ENCODE assay signal across 9 cellular contexts in genomic region chrX:154040307-154040756, GRCh38. TPM values are rescaled to one million over a fixed set of nuclear protein-coding genes. Genes with fewer than 3 reads are reported as not detected.
A peak's percentile ranks its signal among the peaks of the same experiment; 100 is the strongest.
DNase-seq lines count a peak whose midpoint lies in the region; ATAC-seq and TF ChIP-seq lines count a peak whose summit lies in the region.
"Had no signal": no experiment of that assay in that cellular context is flagged by ENCODE, and none has a peak within 500 bp of the region (broad histone marks: within the 10 kb centered on the region; RNA-seq: fewer than 3 reads in every experiment).

No MANE protein-coding gene starts in this region.

- peaks cover 51% of the 10 kb centered on the region for H3K79me2 ChIP-seq in GM23248 (ENCODE audit: insufficient read depth)

- peak overlapping the region; percentile 93 for H3K27ac ChIP-seq in GM23248

- H3K9me3 ChIP-seq in GM23248 (ENCODE audit: low read depth), result no peaks in the 10 kb centered on the region

- H3F3A ChIP-seq in GM23248 (ENCODE audit: insufficient read depth), result peaks cover 35% of the 10 kb centered on the region

- H3K27me3 ChIP-seq in GM23248 (replicated peaks; ENCODE audit: insufficient read depth), result no peaks in the 10 kb centered on the region

- no peak for TF ChIP-seq CTCF in astrocyte of the spinal cord (IDR thresholded peaks at IDR 0.05; ENCODE audit: low read depth, low read length)

- WGBS in GM23248 (ENCODE audit: low coverage in 1 of 2, low lambda C conversion rate in 2 of 2, missing lambda C conversion rate in 2 of 2), 2 experiments, result 0% methylated on average over 7 of the region's 7 CpGs

- H3K36me3 Mint-ChIP-seq in memory B cell, result peaks cover 3% of the 10 kb centered on the region

- peaks cover 20% of the 10 kb centered on the region for H3K4me1 Mint-ChIP-seq in memory B cell

- peak overlapping the region; percentile 72 for H3K9ac ChIP-seq in GM23248

- H4K20me1 ChIP-seq in GM23248 (ENCODE audit: insufficient read depth), result no peaks in the 10 kb centered on the region

- peaks cover 50% of the 10 kb centered on the region for H3K4me1 ChIP-seq in GM23248 (ENCODE audit: insufficient read depth)

- peak overlapping the region; percentile 73 for H3K4me2 ChIP-seq in GM23248 (ENCODE audit: unreplicated experiment)
- H3K4me2 ChIP-seq: GM23338 had no signal

- DNase-seq in A172 (ENCODE audit: low spot score), result peak; percentile 42
- DNase-seq in GM23248, result peak; percentile 85
- peak; percentile 59 for DNase-seq in astrocyte of the spinal cord (ENCODE audit: low read depth, low spot score)
- DNase-seq in memory B cell (ENCODE audit: low spot score in 2 of 2), result no peak
- no peak for DNase-seq in NCI-H345 treated with DMSO at 0.1 percent for 48 hours (lab: John Stamatoyannopoulos, UW; ENCODE audit: unreplicated experiment)

- no peak overlapping the region for H2AFZ ChIP-seq in GM23248
- H2AFZ ChIP-seq: GM23338 had no signal

- no peaks in the 10 kb centered on the region for H3K36me3 ChIP-seq in GM23248 (ENCODE audit: low read depth)

- H3K9me2 ChIP-seq in GM23248 (ENCODE audit: insufficient read depth), result no peaks in the 10 kb centered on the region

- no peaks in the 10 kb centered on the region for H3K9me3 Mint-ChIP-seq in memory B cell
- H3K9me3 Mint-ChIP-seq: GM23338 had no signal

- in situ Hi-C loops in GM23248 (cut with MboI) (no loop called here), astrocyte of the spinal cord (cut with HindIII; ENCODE audit: low sequenced_read_pairs) (no loop called here)

- ATAC-seq in memory B cell (ENCODE audit: low read depth) (peak; percentile 14), HG03521 (IDR thresholded peaks at IDR 0.05; ENCODE audit: unreplicated experiment) (no peak), HG02763 (IDR thresholded peaks at IDR 0.05; ENCODE audit: unreplicated experiment) (no peak), GM21367 (IDR thresholded peaks at IDR 0.05; ENCODE audit: unreplicated experiment) (no peak)
- ATAC-seq: GM23338 had no signal

- H3K27ac Mint-ChIP-seq in memory B cell, result peak overlapping the region; percentile 73
- H3K27ac Mint-ChIP-seq: GM23338 had no signal

- H3K4me3 Mint-ChIP-seq in memory B cell, result peak overlapping the region; percentile 24
- H3K4me3 Mint-ChIP-seq: GM23338 had no signal

- no peaks in the 10 kb centered on the region for H3K27me3 Mint-ChIP-seq in memory B cell

- H3K4me3 ChIP-seq in GM23248 (peak overlapping the region; percentile 29; the same call in 1 of the 2 replicates), astrocyte of the spinal cord (ENCODE audit: low read depth, low read length) (no peak overlapping the region)
- H3K4me3 ChIP-seq: GM23338 had no signal

RNA-seq across cellular contexts. Expression of gene IRAK1, which starts 20.6 kb away (rescaled TPM):
- 192 and 220 TPM in 2 replicates for total RNA-seq in A172 (2014; rRNA removed; shearing (Covaris generic))
- total RNA-seq in GM23248 (2014; rRNA removed; shearing (Covaris generic)), result 45.3 and 54.7 TPM in 2 replicates
- 58.7 and 58.8 TPM in 2 replicates for polyA plus RNA-seq in GM23248 (2016; fragmentation: Nextera tagmentation; extraction: Ambion mirVana)

RNA-seq across cellular contexts. Expression of gene MECP2, which starts 57.2 kb away (rescaled TPM):
- 35.1 and 48.3 TPM in 2 replicates for total RNA-seq in A172 (2014; rRNA removed; shearing (Covaris generic))
- total RNA-seq in GM23248 (2014; rRNA removed; shearing (Covaris generic)), result 16.5 and 16.7 TPM in 2 replicates
- 10.3 and 13.0 TPM in 2 replicates for polyA plus RNA-seq in GM23248 (2016; fragmentation: Nextera tagmentation; extraction: Ambion mirVana)

Comparison
In these comparisons a context has a peak if more than half of its experiments do, and no peak if none do; other contexts are left out.
1. DNase-seq: peak in A172 (single experiment), GM23248 (single experiment) and astrocyte of the spinal cord (single experiment); none in memory B cell (0 of 2) and NCI-H345 treated with DMSO at 0.1 percent for 48 hours (single experiment).